Comparison of ENCODE assay signal across 24 cellular contexts in genomic region chr4:100519205-100519604, GRCh38. TPM values are rescaled to one million over a fixed set of nuclear protein-coding genes. Genes with fewer than 3 reads are reported as not detected.
"Had no signal": no experiment of that assay in that cellular context is flagged by ENCODE, and none has a peak within 500 bp of the region (broad histone marks: within the 10 kb centered on the region; RNA-seq: fewer than 3 reads in every experiment).

No MANE protein-coding gene starts in this region.

- H3K4me3 ChIP-seq: gastroesophageal sphincter, lower lobe of right lung, right lobe of liver, skin epidermis, suprapubic skin, transverse colon had no signal

- H3K4me1 ChIP-seq: gastroesophageal sphincter, lower lobe of right lung, right lobe of liver, transverse colon had no signal

- H3K27ac ChIP-seq: right lobe of liver, transverse colon had no signal

- H3K27me3 ChIP-seq: gastroesophageal sphincter, right lobe of liver, suprapubic skin, transverse colon had no signal

- H3K9me3 ChIP-seq: gastroesophageal sphincter, lower lobe of right lung, right lobe of liver, suprapubic skin, transverse colon had no signal

- H3K36me3 ChIP-seq: gastroesophageal sphincter, lower lobe of right lung, right lobe of liver, suprapubic skin, transverse colon had no signal

- DNase-seq: activated CD4-positive, alpha-beta memory T cell treated with anti-CD3 and anti-CD28 coated beads for 36 hours; activated CD4-positive, alpha-beta T cell treated with anti-CD3 and anti-CD28 coated beads for 48 hours; activated CD4-positive, CD25-positive, alpha-beta regulatory T cell; activated effector memory CD4-positive, alpha-beta T cell treated with Interleukin-2 at 50 U/mL for 16 hours; activated naive CD4-positive, alpha-beta T cell treated with anti-CD3 and anti-CD28 coated beads for 36 hours; activated T-cell treated with anti-CD3 and anti-CD28 coated beads, Interleukin-2, amount 50 U/mL, for 72 hours; amygdala; effector CD4-positive, alpha-beta T cell; head of caudate nucleus; left colon; lower lobe of right lung; mesendoderm; naive B cell; occipital lobe; right lobe of liver; stimulated activated CD4-positive, alpha-beta T cell treated with anti-CD3 and anti-CD28 coated beads, Interleukin-1b, Interleukin-23, amount 100 ng/mL, for 48 hours; stimulated activated naive CD8-positive, alpha-beta T cell treated with anti-CD3 and anti-CD28 coated beads, Interleukin-15, amount 100 ng/mL, for 72 hours; T1000; transverse colon had no signal

- ATAC-seq: activated T-cell treated with anti-CD3 and anti-CD28 coated beads, Interleukin-2, amount 50 U/mL, for 72 hours; esophagus mucosa; gastroesophageal sphincter; left colon; lower lobe of right lung; right lobe of liver; stimulated activated naive CD8-positive, alpha-beta T cell treated with anti-CD3 and anti-CD28 coated beads, Interleukin-15, amount 100 ng/mL, for 72 hours had no signal

RNA-seq across cellular contexts. Expression of gene EMCN, which starts 1.4 kb away (rescaled TPM):
- total RNA-seq: activated CD4-positive, alpha-beta memory T cell treated with anti-CD3 and anti-CD28 coated beads for 36 hours; activated naive CD4-positive, alpha-beta T cell treated with anti-CD3 and anti-CD28 coated beads for 36 hours; activated T-cell treated with anti-CD3 and anti-CD28 coated beads, Interleukin-2, amount 50 U/mL, for 72 hours; neural crest cell had no signal
